8 cellular contexts compared by ENCODE assay signal in genomic region chr1:166165661-166166399, GRCh38. TPM values are rescaled to one million over a fixed set of nuclear protein-coding genes. Genes with fewer than 3 reads are reported as not detected.
DNase-seq lines count a peak whose midpoint lies in the region; ATAC-seq and TF ChIP-seq lines count a peak whose summit lies in the region.

No MANE protein-coding gene starts in this region.

- H3K9me3 Mint-ChIP-seq in activated naive CD8-positive, alpha-beta T cell treated with anti-CD3 and anti-CD28 coated beads for 36 hours, result no peaks in the 10 kb centered on the region

- no peak for TF ChIP-seq CTCF in GM10266 (IDR thresholded peaks at IDR 0.05; ENCODE audit: control insufficient read depth, insufficient read depth, low read depth, missing control alignments)

- peak overlapping the region; percentile 17 for H3K27ac Mint-ChIP-seq in activated naive CD8-positive, alpha-beta T cell treated with anti-CD3 and anti-CD28 coated beads for 36 hours

- H3K36me3 Mint-ChIP-seq in activated naive CD8-positive, alpha-beta T cell treated with anti-CD3 and anti-CD28 coated beads for 36 hours, result no peaks in the 10 kb centered on the region

- H3K9me3 ChIP-seq in iPS DF 6.9 (ENCODE audit: control insufficient read depth, insufficient read depth, low read length), result no peaks in the 10 kb centered on the region

- H3K27me3 ChIP-seq in iPS DF 6.9 (ENCODE audit: control insufficient read depth, insufficient read depth, low read length), result peaks cover 12% of the 10 kb centered on the region; the same call in 1 of the 2 replicates

- peaks cover 25% of the 10 kb centered on the region for H3K4me1 Mint-ChIP-seq in activated naive CD8-positive, alpha-beta T cell treated with anti-CD3 and anti-CD28 coated beads for 36 hours

- H3K4me1 ChIP-seq in iPS DF 6.9 (ENCODE audit: control insufficient read depth, insufficient read depth, low read length), result no peaks in the 10 kb centered on the region

- H3K4me3 ChIP-seq in iPS DF 6.9 (ENCODE audit: low read length), result peak overlapping the region; percentile 29; the same call in 1 of the 2 replicates
- peak overlapping the region; percentile 38 to 69 (median 59) for H3K4me3 ChIP-seq in skin epidermis

- DNase-seq in GM10266 (ENCODE audit: extremely low spot score) (peak; percentile 25), iPS DF 6.9 (ENCODE audit: low read depth, low spot score) (no peak), occipital lobe (lab: John Stamatoyannopoulos, UW) (no peak), DMS114 treated with DMSO at 0.1 percent for 48 hours (lab: John Stamatoyannopoulos, UW; ENCODE audit: unreplicated experiment) (no peak)
- DNase-seq in activated naive CD8-positive, alpha-beta T cell treated with anti-CD3 and anti-CD28 coated beads for 36 hours, result no peak

- H3K27ac ChIP-seq in iPS DF 6.9 (ENCODE audit: low read length) (no peak overlapping the region), skin epidermis (peak overlapping the region in 1 of 21 experiments; percentile 73)

- no CpG with 5 or more reads among the region's 71 CpGs for WGBS in iPS DF 6.9 (ENCODE audit: insufficient coverage, insufficient read length)

- no peaks in the 10 kb centered on the region for H3K36me3 ChIP-seq in iPS DF 6.9 (ENCODE audit: control insufficient read depth, insufficient read depth, low read length)

- H3K27me3 Mint-ChIP-seq in activated naive CD8-positive, alpha-beta T cell treated with anti-CD3 and anti-CD28 coated beads for 36 hours, result peaks cover 58% of the 10 kb centered on the region

- ATAC-seq in HG03097 (IDR thresholded peaks at IDR 0.05; ENCODE audit: low FRiP score, unreplicated experiment) (peak; percentile 2), GM19395 (IDR thresholded peaks at IDR 0.05; ENCODE audit: unreplicated experiment) (no peak)

- H3K4me3 Mint-ChIP-seq in activated naive CD8-positive, alpha-beta T cell treated with anti-CD3 and anti-CD28 coated beads for 36 hours, result peak overlapping the region; percentile 77

RNA-seq across cellular contexts. Expression of gene FAM78B, which starts 1.0 kb away (rescaled TPM):
- total RNA-seq in activated naive CD8-positive, alpha-beta T cell treated with anti-CD3 and anti-CD28 coated beads for 36 hours, result under 1 TPM; 0.62 to 0.74 TPM
- 5.1 TPM for total RNA-seq in occipital lobe
